In genomic region chr5:149559712-149560111, GRCh38 we compare ENCODE assay signal across 2 cellular contexts.
A peak's percentile ranks its signal among the peaks of the same experiment; 100 is the strongest.
TF ChIP-seq lines count a peak whose summit lies in the region.

No MANE protein-coding gene starts in this region.

TF ChIP-seq in IMR-90, 13 proteins besides CTCF, POLR2A, EP300 and RAD21:
- TF ChIP-seq CEBPB (IDR thresholded peaks at IDR 0.05; ENCODE audit: low read depth, low read length) (peak; percentile 59; the same call in 1 of the 2 replicates), RCOR1 (IDR thresholded peaks at IDR 0.05; ENCODE audit: insufficient replicate concordance, low read length) (no peak)

TF ChIP-seq in SK-N-SH, 30 proteins besides CTCF, POLR2A, EP300 and RAD21:
- no peak for TF ChIP-seq RFX5 (IDR thresholded peaks at IDR 0.05; ENCODE audit: low read length)
- peak; percentile 22 for TF ChIP-seq TCF12 (IDR thresholded peaks at IDR 0.05)
